In genomic region chrX:105820247-105820646, GRCh38 we compare ENCODE assay signal across 26 cellular contexts. TPM values are rescaled to one million over a fixed set of nuclear protein-coding genes. Genes with fewer than 3 reads are reported as not detected.
DNase-seq lines count a peak whose midpoint lies in the region; ATAC-seq lines count a peak whose summit lies in the region.
"Had no signal": no experiment of that assay in that cellular context is flagged by ENCODE, and none has a peak within 500 bp of the region (broad histone marks: within the 10 kb centered on the region; RNA-seq: fewer than 3 reads in every experiment).

No MANE protein-coding gene starts in this region.

- H2BK5ac ChIP-seq in mesenchymal stem cell (ENCODE audit: low read depth, low read length, poor library complexity, severe bottlenecking): peak overlapping the region; percentile 44

- no peak overlapping the region for H3K4me2 ChIP-seq in mesenchymal stem cell (ENCODE audit: low read length, poor library complexity, severe bottlenecking)
- H3K4me2 ChIP-seq: KMS-11 had no signal

- H3K9me3 ChIP-seq in ES-I3 (ENCODE audit: control insufficient read depth, insufficient read depth, low read length): 0 out of 2 replicates have a peak, but pooled peaks cover 2% of the 10 kb centered on the region
- H3K9me3 ChIP-seq in iPS-15b (ENCODE audit: control insufficient read depth, insufficient read depth, low read length): no peaks in the 10 kb centered on the region
- no peaks in the 10 kb centered on the region for H3K9me3 ChIP-seq in mesenchymal stem cell (ENCODE audit: control insufficient read depth, low read length)
- H3K9me3 ChIP-seq: SJSA1 had no signal

- H3K36me3 Mint-ChIP-seq in naive thymus-derived CD8-positive, alpha-beta T cell: peaks cover 0 to 9% (median 2%) of the 10 kb centered on the region in 3 donors
- no peaks in the 10 kb centered on the region for H3K36me3 Mint-ChIP-seq in activated T-cell treated with anti-CD3 and anti-CD28 coated beads, Interleukin-2, amount 50 U/mL, for 4 hours (ENCODE audit: insufficient read depth)
- H3K36me3 Mint-ChIP-seq: CD8-positive, alpha-beta T cell had no signal

- H4K8ac ChIP-seq in mesenchymal stem cell (ENCODE audit: low read length): no peak overlapping the region

- H3K27ac Mint-ChIP-seq in naive thymus-derived CD8-positive, alpha-beta T cell: no peak overlapping the region
- H3K27ac Mint-ChIP-seq: CD8-positive, alpha-beta T cell; HFFc6 had no signal

- 45% methylated on average over 5 of the region's 7 CpGs for WGBS in mesenchymal stem cell

- H2AK5ac ChIP-seq in mesenchymal stem cell (ENCODE audit: low read length, severe bottlenecking): no peak overlapping the region

- DNase-seq in HuH-7 (ENCODE audit: low spot score) (peak; percentile 26), mesenchymal stem cell (no peak), D341Med (ENCODE audit: low spot score) (no peak)
- no peak for DNase-seq in naive thymus-derived CD8-positive, alpha-beta T cell
- no peak for DNase-seq in activated T-cell treated with anti-CD3 and anti-CD28 coated beads, Interleukin-2, amount 50 U/mL, for 4 hours
- DNase-seq: AML-193; C1 segment of cervical spinal cord; Calu3; CD8-positive, alpha-beta T cell; GF-D8; HFFc6; IMR-90; MV-4-11; NCI-H1105 treated with DMSO at 0.1 percent for 48 hours; NCI-H2029 treated with DMSO at 0.1 percent for 48 hours; NCI-H345; NCI-H774 had no signal

- H3K27me3 ChIP-seq in iPS-15b (ENCODE audit: control insufficient read depth, insufficient read depth, low read length): peaks cover 44% of the 10 kb centered on the region
- H3K27me3 ChIP-seq in mesenchymal stem cell (ENCODE audit: control insufficient read depth in 1 of 2, insufficient read depth in 1 of 2, low read length in 2 of 2): peaks cover 0 to 39% of the 10 kb centered on the region in 2 experiments
- H3K27me3 ChIP-seq: SJSA1 had no signal

- POLR2A ChIA-PET in naive thymus-derived CD8-positive, alpha-beta T cell (lab: Charles Lee): no interaction called here

- H3K9me3 Mint-ChIP-seq in naive thymus-derived CD8-positive, alpha-beta T cell: peaks cover 0 to 12% (median 0%) of the 10 kb centered on the region in 9 donors
- H3K9me3 Mint-ChIP-seq in activated T-cell treated with anti-CD3 and anti-CD28 coated beads, Interleukin-2, amount 50 U/mL, for 4 hours: no peaks in the 10 kb centered on the region
- H3K9me3 Mint-ChIP-seq: CD8-positive, alpha-beta T cell had no signal

- ATAC-seq in naive thymus-derived CD8-positive, alpha-beta T cell: no peak
- no peak for ATAC-seq in activated T-cell treated with anti-CD3 and anti-CD28 coated beads, Interleukin-2, amount 50 U/mL, for 4 hours
- ATAC-seq in GM19452 (IDR thresholded peaks at IDR 0.05; ENCODE audit: unreplicated experiment): no peak
- ATAC-seq: CD8-positive, alpha-beta T cell had no signal

- H3K4me3 ChIP-seq in iPS-15b (ENCODE audit: low read depth, low read length) (peak overlapping the region; percentile 81), mesenchymal stem cell (ENCODE audit: insufficient read depth in 1 of 2, low read depth in 1 of 2, low read length in 2 of 2) (no peak overlapping the region)
- H3K4me3 ChIP-seq: SJSA1 had no signal

- no peak overlapping the region for H2BK120ac ChIP-seq in mesenchymal stem cell (ENCODE audit: low read depth, low read length)

- no peak overlapping the region for H2AFZ ChIP-seq in mesenchymal stem cell (ENCODE audit: low read depth, low read length)

- H2BK12ac ChIP-seq in mesenchymal stem cell (ENCODE audit: low read length in 2 of 2): peak overlapping the region in 1 of 2 experiments; percentile 25

- no peak overlapping the region for H3K23ac ChIP-seq in mesenchymal stem cell (ENCODE audit: low read length in 2 of 2)

- H3K79me1 ChIP-seq in mesenchymal stem cell (replicated peaks; ENCODE audit: low read length, poor library complexity, severe bottlenecking): no peaks in the 10 kb centered on the region

- H3K18ac ChIP-seq in mesenchymal stem cell (ENCODE audit: low read depth in 1 of 2, low read length in 2 of 2): no peak overlapping the region

- peak overlapping the region; percentile 51 for H3K27ac ChIP-seq in mesenchymal stem cell (ENCODE audit: low read length, poor library complexity, severe bottlenecking)
- H3K27ac ChIP-seq: KMS-11, SJSA1 had no signal

- no peaks in the 10 kb centered on the region; the same call in 1 of the 2 replicates for H3K36me3 ChIP-seq in ES-I3 (ENCODE audit: insufficient read depth, low read length)
- H3K36me3 ChIP-seq in iPS-15b (ENCODE audit: control insufficient read depth, insufficient read depth, low read length): no peaks in the 10 kb centered on the region
- no peaks in the 10 kb centered on the region for H3K36me3 ChIP-seq in mesenchymal stem cell (ENCODE audit: control insufficient read depth in 1 of 2, insufficient read depth in 2 of 2, low read depth in 1 of 2, low read length in 2 of 2)
- H3K36me3 ChIP-seq: SJSA1 had no signal

- H3K4me1 Mint-ChIP-seq in naive thymus-derived CD8-positive, alpha-beta T cell: no peaks in the 10 kb centered on the region
- H3K4me1 Mint-ChIP-seq in activated T-cell treated with anti-CD3 and anti-CD28 coated beads, Interleukin-2, amount 50 U/mL, for 4 hours (ENCODE audit: low read depth): no peaks in the 10 kb centered on the region

- no peak overlapping the region for H3K4ac ChIP-seq in mesenchymal stem cell (ENCODE audit: low read depth in 1 of 2, low read length in 2 of 2)

- no peak overlapping the region for H3K4me3 Mint-ChIP-seq in naive thymus-derived CD8-positive, alpha-beta T cell
- H3K4me3 Mint-ChIP-seq in activated T-cell treated with anti-CD3 and anti-CD28 coated beads, Interleukin-2, amount 50 U/mL, for 4 hours: no peak overlapping the region
- H3K4me3 Mint-ChIP-seq: CD8-positive, alpha-beta T cell; HFFc6 had no signal

- peaks cover 4 to 37% (median 14%) of the 10 kb centered on the region in 5 donors for H3K27me3 Mint-ChIP-seq in naive thymus-derived CD8-positive, alpha-beta T cell
- H3K27me3 Mint-ChIP-seq in activated T-cell treated with anti-CD3 and anti-CD28 coated beads, Interleukin-2, amount 50 U/mL, for 4 hours (ENCODE audit: low read depth): peaks cover 16% of the 10 kb centered on the region

- H3K4me1 ChIP-seq in ES-I3 (ENCODE audit: insufficient read depth, low read length) (peaks cover 10% of the 10 kb centered on the region), iPS-15b (ENCODE audit: control insufficient read depth, insufficient read depth, low read length) (peaks cover 9% of the 10 kb centered on the region), mesenchymal stem cell (ENCODE audit: control insufficient read depth, insufficient read depth, low read depth, low read length) (peaks cover 4% of the 10 kb centered on the region)
- H3K4me1 ChIP-seq: SJSA1 had no signal

- H3K9ac ChIP-seq in ES-I3 (ENCODE audit: low read depth, low read length) (peak overlapping the region; percentile 88), iPS-15b (ENCODE audit: low read depth, low read length) (no peak overlapping the region), mesenchymal stem cell (ENCODE audit: low read length) (no peak overlapping the region)
- H3K9ac ChIP-seq: KMS-11 had no signal

- H2BK15ac ChIP-seq in mesenchymal stem cell (ENCODE audit: low read depth, poor library complexity, severe bottlenecking): no peak overlapping the region

- H4K91ac ChIP-seq in mesenchymal stem cell (ENCODE audit: low read length): no peak overlapping the region

- H3K14ac ChIP-seq in mesenchymal stem cell (ENCODE audit: low read length in 2 of 2): no peak overlapping the region

RNA-seq across cellular contexts. Expression of gene NRK, which starts 2.1 kb away (rescaled TPM):
- polyA plus RNA-seq in mesenchymal stem cell (2013, experiment 1 of 2): 10.1 TPM
- polyA plus RNA-seq in mesenchymal stem cell (2013, experiment 2 of 2): 9.8 TPM
- not detected for total RNA-seq in naive thymus-derived CD8-positive, alpha-beta T cell
- not detected for polyA plus RNA-seq in naive thymus-derived CD8-positive, alpha-beta T cell
- under 1 TPM; 0.03 TPM for total RNA-seq in activated T-cell treated with anti-CD3 and anti-CD28 coated beads, Interleukin-2, amount 50 U/mL, for 4 hours
- total RNA-seq: A172; Calu3; CD8-positive, alpha-beta T cell; HFFc6; HT1080; M059J; OCI-LY7; SJSA1 had no signal
